19 cellular contexts compared by ENCODE assay signal in genomic region chr12:58703911-58704310, GRCh38.
DNase-seq lines count a peak whose midpoint lies in the region; ATAC-seq and TF ChIP-seq lines count a peak whose summit lies in the region.
"Had no signal": no experiment of that assay in that cellular context is flagged by ENCODE, and none has a peak within 500 bp of the region (broad histone marks: within the 10 kb centered on the region; RNA-seq: fewer than 3 reads in every experiment).

No MANE protein-coding gene starts in this region.

- no peaks in the 10 kb centered on the region for H3K27me3 ChIP-seq in DND-41 (ENCODE audit: insufficient read depth, low read length, poor library complexity)
- no peaks in the 10 kb centered on the region for H3K27me3 ChIP-seq in gastroesophageal sphincter
- H3K27me3 ChIP-seq in psoas muscle (ENCODE audit: insufficient read depth in 3 of 3, low read length in 2 of 3) = no peaks in the 10 kb centered on the region
- H3K27me3 ChIP-seq: Peyer's patch had no signal

- H3K79me2 ChIP-seq in DND-41 (ENCODE audit: insufficient read depth, low read length) = no peaks in the 10 kb centered on the region

- no peak overlapping the region for H3K4me2 ChIP-seq in DND-41 (ENCODE audit: insufficient read depth, low read length)

- H3K9ac ChIP-seq in DND-41 (ENCODE audit: low read depth, low read length) (no peak overlapping the region; the same call in 1 of the 2 replicates), SK-N-MC (ENCODE audit: insufficient read length) (peak overlapping the region; percentile 51)

- TF ChIP-seq EP300 in gastroesophageal sphincter (IDR thresholded peaks at IDR 0.05) = no peak

- TF ChIP-seq POLR2A in gastroesophageal sphincter (IDR thresholded peaks at IDR 0.05) = no peak

- intact Hi-C loops in psoas muscle (cut with DNase I) = no loop called here

- WGBS in gastroesophageal sphincter (ENCODE audit: low coverage in 1 of 2), 2 donors = 47 to 54% methylated on average over 1 to 2 of the region's 2 CpGs
- 35 to 43% (median 38%) methylated on average over 2 of the region's 2 CpGs for WGBS in psoas muscle, 3 donors

- DNase-seq in DND-41 (no peak), SK-N-MC (ENCODE audit: low read depth, low spot score) (peak; percentile 42), fibroblast of mammary gland (ENCODE audit: low read depth) (peak; percentile 59), neural crest cell (ENCODE audit: low read depth, low spot score) (no peak), NCI-H1930 (lab: John Stamatoyannopoulos, UW) (no peak), psoas muscle (no peak)
- DNase-seq: COR-L47, DMS153, NCI-H1092 treated with DMSO at 0.1 percent for 48 hours, NCI-H1694 treated with DMSO at 0.1 percent for 48 hours, NCI-H2171 treated with DMSO at 0.1 percent for 48 hours, NCI-H510A, Peyer's patch, SIG-M5 had no signal

- TF ChIP-seq CTCF in DND-41 (IDR thresholded peaks at IDR 0.05; ENCODE audit: borderline replicate concordance, extremely low read depth, low read length, poor library complexity, severe bottlenecking) (no peak), fibroblast of mammary gland (conservative IDR thresholded peaks at IDR 0.05; ENCODE audit: control insufficient read depth, insufficient read depth, low read depth, low read length) (no peak), neural crest cell (conservative IDR thresholded peaks at IDR 0.05) (no peak), gastroesophageal sphincter (IDR thresholded peaks at IDR 0.05) (no peak), psoas muscle (IDR thresholded peaks at IDR 0.05) (no peak)

- peaks cover 10% of the 10 kb centered on the region for H3K9me3 Mint-ChIP-seq in neural crest cell

- H4K20me1 ChIP-seq in DND-41 (ENCODE audit: insufficient read depth, low read length) = no peaks in the 10 kb centered on the region

- peaks cover 15% of the 10 kb centered on the region for H3K9me3 ChIP-seq in DND-41 (ENCODE audit: insufficient read depth, low read length, severe bottlenecking)
- no peaks in the 10 kb centered on the region for H3K9me3 ChIP-seq in SK-N-MC (ENCODE audit: low read depth, low read length)
- H3K9me3 ChIP-seq in gastroesophageal sphincter = peaks cover 0 to 5% (median 0%) of the 10 kb centered on the region in 3 donors
- no peaks in the 10 kb centered on the region for H3K9me3 ChIP-seq in psoas muscle
- H3K9me3 ChIP-seq: Peyer's patch had no signal

- no peaks in the 10 kb centered on the region for H3K4me1 Mint-ChIP-seq in neural crest cell
- H3K4me1 Mint-ChIP-seq: CD14-positive monocyte had no signal

- H3K27me3 Mint-ChIP-seq in neural crest cell (ENCODE audit: low read depth) = no peaks in the 10 kb centered on the region

- H2AFZ ChIP-seq in DND-41 (ENCODE audit: low read depth, low read length) = peak overlapping the region; percentile 6; the same call in 1 of the 2 replicates

- peak overlapping the region in 1 of 2 experiments; percentile 30; a peak in 1 of 4 replicates for H3K4me3 ChIP-seq in DND-41 (ENCODE audit: low read depth in 1 of 2, low read length in 2 of 2)
- H3K4me3 ChIP-seq in SK-N-MC = peak overlapping the region; percentile 55
- H3K4me3 ChIP-seq in fibroblast of mammary gland (ENCODE audit: control insufficient read depth, low read depth, low read length) = no peak overlapping the region
- no peak overlapping the region for H3K4me3 ChIP-seq in gastroesophageal sphincter
- no peak overlapping the region for H3K4me3 ChIP-seq in psoas muscle
- H3K4me3 ChIP-seq: K562, Peyer's patch had no signal

- no peak overlapping the region for H3K4me3 Mint-ChIP-seq in neural crest cell
- H3K4me3 Mint-ChIP-seq: CD14-positive monocyte had no signal

- H3K36me3 ChIP-seq in DND-41 (ENCODE audit: insufficient read depth, low read length) (no peaks in the 10 kb centered on the region), SK-N-MC (ENCODE audit: insufficient read depth, low read length) (no peaks in the 10 kb centered on the region), gastroesophageal sphincter (no peaks in the 10 kb centered on the region), psoas muscle (ENCODE audit: insufficient read depth in 1 of 2, low read depth in 1 of 2) (no peaks in the 10 kb centered on the region)
- H3K36me3 ChIP-seq: Peyer's patch had no signal

- peak overlapping the region; percentile 78 for H3K27ac ChIP-seq in DND-41 (ENCODE audit: low read length)
- peak overlapping the region; percentile 88 for H3K27ac ChIP-seq in SK-N-MC
- no peak overlapping the region for H3K27ac ChIP-seq in gastroesophageal sphincter
- H3K27ac ChIP-seq in psoas muscle = no peak overlapping the region
- H3K27ac ChIP-seq: HL-60, Peyer's patch had no signal

- ATAC-seq in DND-41 (ENCODE audit: insufficient read depth, low read depth) (no peak), gastroesophageal sphincter (no peak), GM19328 (IDR thresholded peaks at IDR 0.05; ENCODE audit: unreplicated experiment) (no peak), psoas muscle (no peak)
- ATAC-seq: K562 had no signal

- H3K27ac Mint-ChIP-seq in neural crest cell (ENCODE audit: unreplicated experiment) = peak overlapping the region; percentile 13
- H3K27ac Mint-ChIP-seq: CD14-positive monocyte had no signal

- H3K4me1 ChIP-seq in DND-41 (ENCODE audit: insufficient read depth, low read length) = peaks cover 24% of the 10 kb centered on the region
- no peaks in the 10 kb centered on the region for H3K4me1 ChIP-seq in gastroesophageal sphincter
- no peaks in the 10 kb centered on the region for H3K4me1 ChIP-seq in psoas muscle
- H3K4me1 ChIP-seq: Peyer's patch had no signal

- peaks cover 5% of the 10 kb centered on the region for H3K36me3 Mint-ChIP-seq in neural crest cell (ENCODE audit: low read depth)
- H3K36me3 Mint-ChIP-seq: CD14-positive monocyte had no signal

Comparison
In these comparisons a context has a peak if more than half of its experiments do, and no peak if none do; other contexts are left out.
1. DNase-seq: peak in SK-N-MC (single experiment) and fibroblast of mammary gland (single experiment); none in DND-41 (single experiment), neural crest cell (single experiment), NCI-H1930 (0 of 2) and psoas muscle (0 of 2).
2. H3K27ac ChIP-seq: peak in DND-41 (single experiment) and SK-N-MC (single experiment); none in gastroesophageal sphincter (0 of 4) and psoas muscle (single experiment).